In genomic region chr17:48997827-48998556, GRCh38 we compare ENCODE assay signal across 1 cellular context.
A peak's percentile ranks its signal among the peaks of the same experiment; 100 is the strongest.
TF ChIP-seq lines count a peak whose summit lies in the region.

No MANE protein-coding gene starts in this region.

TF ChIP-seq in HepG2, 621 proteins besides CTCF, POLR2A, EP300 and RAD21 (continued from another document and continues in another):
- TF ChIP-seq GLMP (CRISPR knock-in tag; IDR thresholded peaks at IDR 0.05; ENCODE audit: borderline replicate concordance), result no peak
- no peak for TF ChIP-seq AHR (CRISPR knock-in tag; IDR thresholded peaks at IDR 0.05)
- 0 out of 2 replicates have a peak, but pooled peaks have one; percentile 10 for TF ChIP-seq PAX8 (CRISPR knock-in tag; IDR thresholded peaks at IDR 0.05; ENCODE audit: borderline replicate concordance)
- TF ChIP-seq REXO4 (CRISPR knock-in tag; IDR thresholded peaks at IDR 0.05; ENCODE audit: borderline replicate concordance), result no peak
- peak; percentile 73 for TF ChIP-seq MYC (CRISPR knock-in tag; IDR thresholded peaks at IDR 0.05; ENCODE audit: borderline replicate concordance)
- TF ChIP-seq ZNF260 (CRISPR knock-in tag; IDR thresholded peaks at IDR 0.05; ENCODE audit: borderline replicate concordance, low read depth), result no peak
- peak; percentile 12 for TF ChIP-seq KDM2A (CRISPR knock-in tag; IDR thresholded peaks at IDR 0.05; ENCODE audit: borderline replicate concordance, low read depth)
- peak; percentile 26; the same call in 1 of the 2 replicates for TF ChIP-seq KDM4B (CRISPR knock-in tag; IDR thresholded peaks at IDR 0.05)
- TF ChIP-seq ZNF564 (CRISPR knock-in tag; IDR thresholded peaks at IDR 0.05), result no peak
- TF ChIP-seq KIAA2018 (CRISPR knock-in tag; IDR thresholded peaks at IDR 0.05; ENCODE audit: borderline replicate concordance), result no peak
- peak; percentile 39; the same call in 1 of the 2 replicates for TF ChIP-seq PHF20 (CRISPR knock-in tag; IDR thresholded peaks at IDR 0.05)
- TF ChIP-seq ZNF83 (CRISPR knock-in tag; IDR thresholded peaks at IDR 0.05; ENCODE audit: borderline replicate concordance), result no peak
- no peak for TF ChIP-seq ZNF652 (CRISPR knock-in tag; IDR thresholded peaks at IDR 0.05; ENCODE audit: borderline replicate concordance, low read depth)
- peak; percentile 50 for TF ChIP-seq ZNF792 (CRISPR knock-in tag; IDR thresholded peaks at IDR 0.05)
- no peak for TF ChIP-seq SOX13 (IDR thresholded peaks at IDR 0.05)
- 0 out of 4 replicates have a peak, but pooled peaks of 1 of the 2 experiments have one; percentile 4 for TF ChIP-seq SOX13 (CRISPR knock-in tag; conservative IDR thresholded peaks at IDR 0.05 in 1 of 2, IDR thresholded peaks at IDR 0.05 in 1 of 2)
- TF ChIP-seq ZNF30 (CRISPR knock-in tag; IDR thresholded peaks at IDR 0.05), result no peak
- no peak for TF ChIP-seq ZNF367 (CRISPR knock-in tag; IDR thresholded peaks at IDR 0.05; ENCODE audit: borderline replicate concordance)
- TF ChIP-seq GMEB2 (CRISPR knock-in tag; IDR thresholded peaks at IDR 0.05; ENCODE audit: low read depth), result no peak
- 0 out of 2 replicates have a peak, but pooled peaks have one; percentile 34 for TF ChIP-seq PCBP1 (IDR thresholded peaks at IDR 0.05; ENCODE audit: borderline replicate concordance, low read depth, low read length)
- no peak for TF ChIP-seq ZNF331 (CRISPR knock-in tag; IDR thresholded peaks at IDR 0.05)
- TF ChIP-seq ZBTB46 (CRISPR knock-in tag; IDR thresholded peaks at IDR 0.05; ENCODE audit: borderline replicate concordance), result peak; percentile 26; the same call in 1 of the 2 replicates
- peak; percentile 53 for TF ChIP-seq ZNF781 (CRISPR knock-in tag; IDR thresholded peaks at IDR 0.05; ENCODE audit: borderline replicate concordance, not compliant biosample characterization)
- TF ChIP-seq ZNF572 (CRISPR knock-in tag; IDR thresholded peaks at IDR 0.05), result 0 out of 2 replicates have a peak, but pooled peaks have one; percentile 0
- peak; percentile 34; the same call in 1 of the 2 replicates for TF ChIP-seq KDM5B (CRISPR knock-in tag; IDR thresholded peaks at IDR 0.05; ENCODE audit: borderline replicate concordance)
- peak; percentile 15; the same call in 1 of the 2 replicates for TF ChIP-seq SMAD3 (CRISPR knock-in tag; IDR thresholded peaks at IDR 0.05)
- TF ChIP-seq SATB2 (CRISPR knock-in tag; IDR thresholded peaks at IDR 0.05), result peak; percentile 56; the same call in 1 of the 2 replicates
- no peak for TF ChIP-seq ZSCAN31 (CRISPR knock-in tag; IDR thresholded peaks at IDR 0.05; ENCODE audit: low read depth)
- TF ChIP-seq ZSCAN5A (CRISPR knock-in tag; IDR thresholded peaks at IDR 0.05; ENCODE audit: borderline replicate concordance), result no peak
- peak; percentile 44 for TF ChIP-seq ASH2L (IDR thresholded peaks at IDR 0.05; ENCODE audit: insufficient read length, low read depth, low read length)
- no peak; the same call in 1 of the 2 replicates for TF ChIP-seq GLI4 (CRISPR knock-in tag; IDR thresholded peaks at IDR 0.05; ENCODE audit: borderline replicate concordance)
- TF ChIP-seq UBTF (CRISPR knock-in tag; IDR thresholded peaks at IDR 0.05), result peak; percentile 75; the same call in 1 of the 2 replicates
- no peak for TF ChIP-seq MEIS2 (CRISPR knock-in tag; IDR thresholded peaks at IDR 0.05)
- peak; percentile 55; the same call in 1 of the 2 replicates for TF ChIP-seq ZGPAT (CRISPR knock-in tag; IDR thresholded peaks at IDR 0.05)
- no peak for TF ChIP-seq PRDM4 (CRISPR knock-in tag; IDR thresholded peaks at IDR 0.05; ENCODE audit: borderline replicate concordance)
- no peak for TF ChIP-seq ESRRA (CRISPR knock-in tag; IDR thresholded peaks at IDR 0.05; ENCODE audit: low read depth)
- no peak for TF ChIP-seq ZNF10 (CRISPR knock-in tag; IDR thresholded peaks at IDR 0.05; ENCODE audit: borderline replicate concordance, low read depth)
- TF ChIP-seq ZNF501 (CRISPR knock-in tag; IDR thresholded peaks at IDR 0.05), result no peak
- TF ChIP-seq ZNF333 (CRISPR knock-in tag; IDR thresholded peaks at IDR 0.05; ENCODE audit: borderline replicate concordance), result 0 out of 2 replicates have a peak, but pooled peaks have one; percentile 56
- no peak for TF ChIP-seq MAFF (IDR thresholded peaks at IDR 0.05; ENCODE audit: low read depth, low read length)
